8 cellular contexts compared by ENCODE assay signal in the genomic region with DNA sequence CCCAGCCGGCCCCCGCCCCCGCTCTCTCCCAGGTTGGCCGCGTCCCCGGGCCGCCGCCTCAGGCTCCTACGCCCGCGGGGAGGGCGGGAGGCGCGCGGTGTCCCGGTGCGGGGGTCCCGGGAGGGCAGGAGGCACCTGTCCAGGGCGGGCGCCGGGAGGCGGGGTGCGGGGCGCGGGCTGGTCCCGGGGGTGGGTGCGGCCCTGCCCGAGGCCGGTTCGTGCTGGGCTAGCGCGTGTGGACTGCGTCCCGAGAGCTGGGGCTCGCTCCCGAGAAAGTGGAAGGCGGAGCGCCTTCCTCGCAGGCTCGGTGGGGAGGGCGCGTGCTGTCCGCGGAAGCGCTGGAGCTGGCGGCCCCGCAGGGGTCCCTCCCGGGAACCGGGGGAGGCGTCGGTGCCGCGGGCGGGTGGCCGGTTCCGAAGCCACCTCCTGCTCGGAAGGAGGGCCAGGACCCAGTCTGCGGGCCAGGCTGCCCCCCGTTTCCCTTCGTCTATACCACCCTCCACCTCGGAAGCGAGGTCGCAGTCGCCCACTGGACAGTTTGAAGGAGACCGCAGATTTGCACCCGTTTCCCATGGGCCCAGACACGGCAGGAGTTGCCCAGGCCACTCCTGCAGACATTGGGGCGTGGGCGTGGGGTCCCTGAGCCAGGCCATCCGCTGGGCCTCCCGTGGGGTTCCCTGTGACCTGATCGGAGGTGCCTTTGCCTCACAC. TPM values are rescaled to one million over a fixed set of nuclear protein-coding genes. Genes with fewer than 3 reads are reported as not detected.
DNase-seq lines count a peak whose midpoint lies in the region; ATAC-seq, FAIRE-seq and TF ChIP-seq lines count a peak whose summit lies in the region.

No MANE protein-coding gene starts in this region.

- H3K27me3 ChIP-seq in foreskin keratinocyte: no peaks in the 10 kb centered on the region
- no peaks in the 10 kb centered on the region for H3K27me3 ChIP-seq in pancreas

- DNase-seq in activated CD4-positive, alpha-beta T cell treated with anti-CD3 and anti-CD28 coated beads for 36 hours: peak; percentile 44
- DNase-seq in activated CD4-positive, alpha-beta T cell treated with anti-CD3 and anti-CD28 coated beads for 48 hours: no peak
- DNase-seq in foreskin keratinocyte (no peak), pancreas (peak in 5 of 6 donors; percentile 45 to 87 (median 71))
- DNase-seq in central memory CD4-positive, alpha-beta T cell: no peak
- no peak for DNase-seq in activated CD4-positive, CD25-positive, alpha-beta regulatory T cell (lab: John Stamatoyannopoulos, UW)

- intact Hi-C loops in activated CD4-positive, alpha-beta T cell treated with anti-CD3 and anti-CD28 coated beads for 36 hours (cut with DNase I, micrococcal nuclease): loop anchor here in 1 of 2 experiments (5.0 to 10.0 kb wide), 3 partner anchors 1121 to 1954 kb away; a partner anchor contains a TSS
- intact Hi-C loops in pancreas (cut with DNase I): no loop called here

- CTCF ChIA-PET in activated CD4-positive, alpha-beta T cell treated with anti-CD3 and anti-CD28 coated beads for 36 hours (lab: Charles Lee): interaction anchor here (0.6 to 1.0 kb wide), 3 partner anchors 36 to 200 kb away, joined by 3 read pairs; no protein-coding TSS in a partner anchor

- peak overlapping the region; percentile 19 for H3K27ac Mint-ChIP-seq in activated CD4-positive, alpha-beta T cell treated with anti-CD3 and anti-CD28 coated beads for 36 hours

- H3K27ac ChIP-seq in VCaP (peak overlapping the region; percentile 87), foreskin keratinocyte (peak overlapping the region; percentile 45), pancreas (peak overlapping the region in 3 of 4 donors; percentile 44 to 54 (median 44))

- H3K9me3 ChIP-seq in pancreas: no peaks in the 10 kb centered on the region

- H3K27me3 Mint-ChIP-seq in activated CD4-positive, alpha-beta T cell treated with anti-CD3 and anti-CD28 coated beads for 36 hours: no peaks in the 10 kb centered on the region

- ATAC-seq in activated CD4-positive, alpha-beta T cell treated with anti-CD3 and anti-CD28 coated beads for 36 hours: no peak
- ATAC-seq in HG02885 (IDR thresholded peaks at IDR 0.05; ENCODE audit: poor library complexity, unreplicated experiment): peak; percentile 3
- ATAC-seq in foreskin keratinocyte: no peak
- peak in 2 of 4 donors; percentile 2 to 5 for ATAC-seq in pancreas

- no peak for FAIRE-seq in pancreas (lab: Jason Lieb, UNC)

- peak overlapping the region; percentile 77 to 92 (median 84) for H3K4me3 ChIP-seq in pancreas

- no peaks in the 10 kb centered on the region for H3K36me3 ChIP-seq in pancreas

- TF ChIP-seq CTCF in VCaP (conservative IDR thresholded peaks at IDR 0.05) (no peak), foreskin keratinocyte (conservative IDR thresholded peaks at IDR 0.05) (no peak), pancreas (IDR thresholded peaks at IDR 0.05) (no peak)

- peaks cover 53% of the 10 kb centered on the region for H3K4me1 Mint-ChIP-seq in activated CD4-positive, alpha-beta T cell treated with anti-CD3 and anti-CD28 coated beads for 36 hours

- POLR2A ChIA-PET in activated CD4-positive, alpha-beta T cell treated with anti-CD3 and anti-CD28 coated beads for 36 hours (lab: Charles Lee): interaction anchor here (0.5 to 1.0 kb wide), 5 partner anchors 10 to 909 kb away, joined by 3 to 4 read pairs (median 3); no protein-coding TSS in a partner anchor

- no peaks in the 10 kb centered on the region for H3K9me3 Mint-ChIP-seq in activated CD4-positive, alpha-beta T cell treated with anti-CD3 and anti-CD28 coated beads for 36 hours (ENCODE audit: low read depth)

- 2 to 3% methylated on average over 45 to 72 of the region's 72 CpGs for WGBS in pancreas, 2 donors

- peaks cover 20% of the 10 kb centered on the region for H3K36me3 Mint-ChIP-seq in activated CD4-positive, alpha-beta T cell treated with anti-CD3 and anti-CD28 coated beads for 36 hours (ENCODE audit: low read depth)

- H3K4me3 Mint-ChIP-seq in activated CD4-positive, alpha-beta T cell treated with anti-CD3 and anti-CD28 coated beads for 36 hours: peak overlapping the region; percentile 81

- peaks cover 6% of the 10 kb centered on the region for H3K4me1 ChIP-seq in foreskin keratinocyte
- H3K4me1 ChIP-seq in pancreas: peaks cover 4 to 8% (median 6%) of the 10 kb centered on the region in 3 donors

RNA-seq across cellular contexts. Expression of a gene that starts 0.6 kb away (rescaled TPM):
- 10 to 100 TPM; 10.1 to 12.7 TPM for total RNA-seq in activated CD4-positive, alpha-beta T cell treated with anti-CD3 and anti-CD28 coated beads for 36 hours
- total RNA-seq in foreskin keratinocyte: 61.4 and 68.0 TPM in 2 replicates
- 74.5 and 79.5 TPM in 2 replicates for polyA plus RNA-seq in foreskin keratinocyte
- total RNA-seq in pancreas: 10 to 100 TPM; 13.7 to 24.9 (median 16.2) TPM
- 10 to 100 TPM; 22.1 to 32.6 TPM for polyA plus RNA-seq in pancreas

RNA-seq across cellular contexts. Expression of a gene that starts 1.0 kb away (rescaled TPM):
- 10 to 100 TPM; 43.7 to 46.9 TPM for total RNA-seq in activated CD4-positive, alpha-beta T cell treated with anti-CD3 and anti-CD28 coated beads for 36 hours
- 33.9 and 41.5 TPM in 2 replicates for total RNA-seq in foreskin keratinocyte
- 28.0 and 38.8 TPM in 2 replicates for polyA plus RNA-seq in foreskin keratinocyte
- total RNA-seq in pancreas: 1 to 10 TPM; 1.7 to 4.3 (median 2.7) TPM
- 1 to 10 TPM; 4.4 to 5.2 TPM for polyA plus RNA-seq in pancreas

Comparison
In these comparisons a context has a peak if more than half of its experiments do, and no peak if none do; other contexts are left out.
1. DNase-seq: peak in activated CD4-positive, alpha-beta T cell treated with anti-CD3 and anti-CD28 coated beads for 36 hours (single experiment) and pancreas (5 of 6); none in activated CD4-positive, alpha-beta T cell treated with anti-CD3 and anti-CD28 coated beads for 48 hours (single experiment), foreskin keratinocyte (0 of 2), central memory CD4-positive, alpha-beta T cell (single experiment) and activated CD4-positive, CD25-positive, alpha-beta regulatory T cell (0 of 4).
2. Peak in every context shown above with its lines, with median percentiles within 50 percentile points of each other: H3K27ac ChIP-seq.